In genomic region chr22:39706406-39707150, GRCh38 we compare ENCODE assay signal across 13 cellular contexts.
"Had no signal": no experiment of that assay in that cellular context is flagged by ENCODE, and none has a peak within 500 bp of the region (broad histone marks: within the 10 kb centered on the region; RNA-seq: fewer than 3 reads in every experiment).

No MANE protein-coding gene starts in this region.

- H3K27me3 ChIP-seq: ovary, testis, uterus had no signal

- H3K4me1 ChIP-seq: left lung, uterus had no signal

- H3K4me3 ChIP-seq: esophagus squamous epithelium, left lung, ovary, testis, uterus had no signal

- DNase-seq: activated CD4-positive, alpha-beta T cell treated with anti-CD3 and anti-CD28 coated beads for 36 hours; activated naive CD4-positive, alpha-beta T cell treated with Interleukin-2 at 50 U/mL for 16 hours; activated naive CD8-positive, alpha-beta T cell treated with anti-CD3 and anti-CD28 coated beads, Interleukin-2, amount 50 U/mL, for 24 hours; esophagus squamous epithelium; foreskin fibroblast; islet precursor cell; ovary; stimulated activated CD4-positive, alpha-beta T cell treated with anti-CD3 and anti-CD28 coated beads, Interleukin-15, amount 100 ng/mL, for 24 hours; stimulated activated CD4-positive, alpha-beta T cell treated with anti-CD3 and anti-CD28 coated beads, Interleukin-4, amount 100 ng/mL, for 24 hours; stimulated activated naive CD8-positive, alpha-beta T cell treated with anti-CD3 and anti-CD28 coated beads, Interleukin-15, amount 100 ng/mL, for 72 hours; testis; uterus had no signal

- ATAC-seq: activated CD4-positive, alpha-beta T cell treated with anti-CD3 and anti-CD28 coated beads for 36 hours; activated naive CD8-positive, alpha-beta T cell treated with anti-CD3 and anti-CD28 coated beads, Interleukin-2, amount 50 U/mL, for 24 hours; left lung; stimulated activated naive CD8-positive, alpha-beta T cell treated with anti-CD3 and anti-CD28 coated beads, Interleukin-15, amount 100 ng/mL, for 72 hours had no signal

- H3K9me3 ChIP-seq: esophagus squamous epithelium, left lung, ovary, testis, uterus had no signal

- H3K36me3 ChIP-seq: esophagus squamous epithelium, left lung, ovary, uterus had no signal

- H3K27ac ChIP-seq: esophagus squamous epithelium, left lung, ovary, testis, uterus had no signal
